18 cellular contexts compared by ENCODE assay signal in genomic region chr10:78305311-78305710, GRCh38.
DNase-seq lines count a peak whose midpoint lies in the region; ATAC-seq and TF ChIP-seq lines count a peak whose summit lies in the region.
"Had no signal": no experiment of that assay in that cellular context is flagged by ENCODE, and none has a peak within 500 bp of the region (broad histone marks: within the 10 kb centered on the region; RNA-seq: fewer than 3 reads in every experiment).

No MANE protein-coding gene starts in this region.

- H3K4me2 ChIP-seq in neuronal stem cell (ENCODE audit: insufficient read depth, low read length, poor library complexity, severe bottlenecking), result no peak overlapping the region

- no peaks in the 10 kb centered on the region for H3K79me1 ChIP-seq in neuronal stem cell (ENCODE audit: low read depth, low read length)

- H2BK120ac ChIP-seq in neuronal stem cell (ENCODE audit: low read depth, low read length), result no peak overlapping the region

- H4K91ac ChIP-seq in neuronal stem cell (ENCODE audit: low read depth, low read length, poor library complexity), result no peak overlapping the region

- H3K18ac ChIP-seq in neuronal stem cell (ENCODE audit: low read length), result peak overlapping the region; percentile 31

- no peak overlapping the region for H3K9ac ChIP-seq in neuronal stem cell (ENCODE audit: low read depth, low read length, poor library complexity)

- H3K4me1 ChIP-seq in neuronal stem cell (ENCODE audit: control insufficient read depth in 2 of 2, insufficient read depth in 1 of 2, low read depth in 1 of 2, low read length in 2 of 2) (peaks cover 9 to 10% of the 10 kb centered on the region in 2 donors), vagina (peaks cover 12% of the 10 kb centered on the region)

- no peak overlapping the region for H3K23ac ChIP-seq in neuronal stem cell (ENCODE audit: low read depth, low read length, poor library complexity)

- no peak overlapping the region for H2AK5ac ChIP-seq in neuronal stem cell (ENCODE audit: low read depth, low read length)

- H3K36me3 ChIP-seq in neuronal stem cell (replicated peaks in 1 of 2; ENCODE audit: control insufficient read depth in 2 of 2, insufficient read depth in 2 of 2, low read length in 2 of 2) (no peaks in the 10 kb centered on the region), vagina (no peaks in the 10 kb centered on the region)

- H3K27ac ChIP-seq in coronary artery (no peak overlapping the region), neuronal stem cell (replicated peaks; ENCODE audit: low read length) (no peak overlapping the region), vagina (no peak overlapping the region)

- H3K4me3 ChIP-seq in coronary artery (no peak overlapping the region), neuronal stem cell (ENCODE audit: low read length in 2 of 2) (no peak overlapping the region), vagina (no peak overlapping the region)

- no peak overlapping the region for H2BK15ac ChIP-seq in neuronal stem cell (ENCODE audit: low read length)

- H3K9me3 ChIP-seq in neuronal stem cell (replicated peaks in 1 of 2; ENCODE audit: control insufficient read depth in 2 of 2, insufficient read depth in 1 of 2, low read depth in 1 of 2, low read length in 2 of 2), result no peaks in the 10 kb centered on the region
- no peaks in the 10 kb centered on the region for H3K9me3 ChIP-seq in vagina

- peak; percentile 1 for DNase-seq in stimulated activated CD4-positive, alpha-beta T cell treated with anti-CD3 and anti-CD28 coated beads, Interleukin-4, amount 100 ng/mL, for 24 hours
- no peak for DNase-seq in stimulated activated CD4-positive, alpha-beta T cell treated with anti-CD3 and anti-CD28 coated beads, Interleukin-2, amount 100 ng/mL, for 48 hours
- DNase-seq in coronary artery (ENCODE audit: low spot score), result peak; percentile 67
- no peak for DNase-seq in neuronal stem cell (ENCODE audit: low spot score)
- DNase-seq in vagina (ENCODE audit: extremely low spot score in 2 of 2), result peak; percentile 40 to 69
- no peak for DNase-seq in inferior parietal cortex (ENCODE audit: extremely low spot score)
- no peak for DNase-seq in D341Med (ENCODE audit: low spot score)
- DNase-seq: ACHN, AML-193, H7, IMR-90, Kasumi-1, MM.1S, NCI-H1092 treated with DMSO at 0.1 percent for 48 hours, NCI-H1694, NCI-H226, SHP77 treated with DMSO at 0.1 percent for 48 hours had no signal

- H2BK12ac ChIP-seq in neuronal stem cell (ENCODE audit: low read length), result no peak overlapping the region

- TF ChIP-seq CTCF in coronary artery (IDR thresholded peaks at IDR 0.05), result no peak
- no peak for TF ChIP-seq CTCF in vagina (IDR thresholded peaks at IDR 0.05)

- H3K27me3 ChIP-seq in neuronal stem cell (ENCODE audit: control insufficient read depth in 3 of 3, insufficient read depth in 3 of 3, low read depth in 1 of 3, low read length in 3 of 3) (no peaks in the 10 kb centered on the region), vagina (no peaks in the 10 kb centered on the region)

- H3K4ac ChIP-seq in neuronal stem cell (ENCODE audit: low read length), result no peak overlapping the region

- no peak overlapping the region for H2BK5ac ChIP-seq in neuronal stem cell (ENCODE audit: low read length)

- no peak overlapping the region for H4K8ac ChIP-seq in neuronal stem cell (ENCODE audit: low read depth, low read length)

- no CpG with 5 or more reads among the region's 3 CpGs for WGBS in neuronal stem cell (ENCODE audit: extremely low coverage in 2 of 2, insufficient read length in 2 of 2, insufficient replicate concordance in 1 of 2), 2 donors

- no peak overlapping the region for H2AFZ ChIP-seq in neuronal stem cell (ENCODE audit: low read length)

- intact Hi-C loops in vagina (cut with DNase I), result no loop called here

- no peak for ATAC-seq in GM21723 (IDR thresholded peaks at IDR 0.05; ENCODE audit: unreplicated experiment)

- no peak for TF ChIP-seq POLR2A in vagina (IDR thresholded peaks at IDR 0.05)

- no peak overlapping the region for H3K14ac ChIP-seq in neuronal stem cell (ENCODE audit: low read length)

Comparison
In these comparisons a context has a peak if more than half of its experiments do, and no peak if none do; other contexts are left out.
1. DNase-seq: peak in stimulated activated CD4-positive, alpha-beta T cell treated with anti-CD3 and anti-CD28 coated beads, Interleukin-4, amount 100 ng/mL, for 24 hours (single experiment), coronary artery (single experiment) and vagina (2 of 2); none in stimulated activated CD4-positive, alpha-beta T cell treated with anti-CD3 and anti-CD28 coated beads, Interleukin-2, amount 100 ng/mL, for 48 hours (0 of 2), neuronal stem cell (single experiment), inferior parietal cortex (single experiment) and D341Med (single experiment).